26 cellular contexts compared by ENCODE assay signal in the genomic region with DNA sequence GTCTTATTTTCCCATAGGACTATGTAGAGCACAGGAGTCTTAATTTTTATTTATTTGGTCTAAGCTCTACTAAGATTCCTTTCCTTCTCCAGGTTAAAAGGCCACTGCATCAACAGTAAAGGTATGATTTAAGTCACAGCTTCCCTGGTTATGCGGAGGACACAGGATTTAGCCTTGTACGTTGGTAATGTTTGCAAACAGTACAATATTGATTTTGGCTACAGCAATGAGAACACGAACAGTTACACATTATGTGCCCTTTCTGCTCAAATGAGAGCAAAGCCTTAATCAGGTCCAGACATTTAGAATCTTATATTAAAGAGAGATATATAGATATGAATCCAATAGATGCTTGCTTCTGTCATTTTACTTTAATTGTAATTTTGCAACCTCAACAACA.
"Had no signal": no experiment of that assay in that cellular context is flagged by ENCODE, and none has a peak within 500 bp of the region (broad histone marks: within the 10 kb centered on the region; RNA-seq: fewer than 3 reads in every experiment).

No MANE protein-coding gene starts in this region.

- H3K36me3 ChIP-seq: brain microvascular endothelial cell, cardiac muscle cell had no signal

- H3K27me3 ChIP-seq: brain microvascular endothelial cell, cardiac muscle cell had no signal

- H3K9me3 Mint-ChIP-seq: activated CD4-positive, alpha-beta memory T cell treated with anti-CD3 and anti-CD28 coated beads, Interleukin-2, amount 10 ng/mL, durations not matched to agents 7 days and 5 days; activated naive CD4-positive, alpha-beta T cell treated with anti-CD3 and anti-CD28 coated beads for 36 hours had no signal

- H3K27me3 Mint-ChIP-seq: activated CD4-positive, alpha-beta memory T cell treated with anti-CD3 and anti-CD28 coated beads, Interleukin-2, amount 10 ng/mL, durations not matched to agents 7 days and 5 days; activated CD4-positive, alpha-beta T cell treated with anti-CD3 and anti-CD28 coated beads for 36 hours; activated naive CD8-positive, alpha-beta T cell; activated T-helper 17 cell treated with anti-CD3 and anti-CD28 coated beads, Interleukin-2, amount 50 U/mL, for 72 hours; T-cell had no signal

- H3K36me3 Mint-ChIP-seq: activated naive CD8-positive, alpha-beta T cell; T-cell had no signal

- FAIRE-seq: astrocyte, TTC549 had no signal

- H3K4me3 ChIP-seq: cardiac muscle cell, PC-9 had no signal

- H3K4me1 Mint-ChIP-seq: activated CD4-positive, alpha-beta memory T cell treated with anti-CD3 and anti-CD28 coated beads, Interleukin-2, amount 10 ng/mL, durations not matched to agents 7 days and 5 days; activated CD4-positive, alpha-beta T cell treated with anti-CD3 and anti-CD28 coated beads for 36 hours; activated T-helper 17 cell treated with anti-CD3 and anti-CD28 coated beads, Interleukin-2, amount 50 U/mL, for 72 hours; T-cell had no signal

- H3K27ac ChIP-seq: brain microvascular endothelial cell, cardiac muscle cell, PC-9 had no signal

- H3K4me3 Mint-ChIP-seq: activated CD4-positive, alpha-beta memory T cell treated with anti-CD3 and anti-CD28 coated beads, Interleukin-2, amount 10 ng/mL, durations not matched to agents 7 days and 5 days; activated CD4-positive, alpha-beta T cell treated with anti-CD3 and anti-CD28 coated beads for 36 hours; activated naive CD4-positive, alpha-beta T cell treated with anti-CD3 and anti-CD28 coated beads for 36 hours; activated naive CD8-positive, alpha-beta T cell; activated T-helper 17 cell treated with anti-CD3 and anti-CD28 coated beads, Interleukin-2, amount 50 U/mL, for 72 hours; T-cell had no signal

- ATAC-seq: activated CD4-positive, alpha-beta T cell treated with anti-CD3 and anti-CD28 coated beads for 36 hours; activated T-helper 17 cell treated with anti-CD3 and anti-CD28 coated beads, Interleukin-2, amount 50 U/mL, for 72 hours; T-cell had no signal

- H3K27ac Mint-ChIP-seq: activated CD4-positive, alpha-beta memory T cell treated with anti-CD3 and anti-CD28 coated beads, Interleukin-2, amount 10 ng/mL, durations not matched to agents 7 days and 5 days; activated CD4-positive, alpha-beta T cell treated with anti-CD3 and anti-CD28 coated beads for 36 hours; activated naive CD4-positive, alpha-beta T cell treated with anti-CD3 and anti-CD28 coated beads for 36 hours; activated naive CD8-positive, alpha-beta T cell; activated T-helper 17 cell treated with anti-CD3 and anti-CD28 coated beads, Interleukin-2, amount 50 U/mL, for 72 hours; T-cell had no signal

- DNase-seq: activated CD4-positive, alpha-beta memory T cell treated with anti-CD3 and anti-CD28 coated beads, Interleukin-2, amount 10 ng/mL, durations not matched to agents 7 days and 5 days; activated CD4-positive, alpha-beta T cell treated with anti-CD3 and anti-CD28 coated beads for 36 hours; activated CD4-positive, alpha-beta T cell treated with anti-CD3 and anti-CD28 coated beads, Interleukin-2, amount 50 U/mL, for 1 hour; activated gamma-delta T cell; activated naive CD4-positive, alpha-beta T cell treated with anti-CD3 and anti-CD28 coated beads for 36 hours; activated T-cell treated with anti-CD3 and anti-CD28 coated beads for 4 hours; activated T-cell treated with anti-CD3 and anti-CD28 coated beads, Interleukin-2, amount 50 U/mL, for 48 hours; amygdala; brain microvascular endothelial cell; cerebellar nuclear complex; NCI-H1105 treated with DMSO at 0.1 percent for 48 hours; NCI-H1436 treated with DMSO at 0.1 percent for 48 hours; NCI-H187; NCI-H2081; NCI-H510A treated with DMSO at 0.1 percent for 48 hours; NCI-H69; PC-9; SIG-M5; T-cell; T-helper 2 cell; T1000 had no signal
